In the genomic region with DNA sequence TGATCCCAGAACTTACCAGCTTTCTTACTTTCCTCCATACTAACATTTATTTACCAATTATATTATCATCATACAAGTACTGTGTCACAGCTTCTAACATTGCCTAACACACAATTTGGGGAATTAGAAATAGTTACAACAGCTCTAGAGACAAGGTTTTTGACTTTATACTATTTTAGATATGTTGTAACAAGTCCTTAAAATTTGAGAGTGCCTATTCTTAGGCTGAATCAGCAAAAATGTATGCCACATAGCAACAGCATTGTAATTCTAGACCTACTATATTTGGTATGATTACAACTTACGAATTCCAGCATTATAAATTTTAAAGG, we compare ENCODE assay signal across 28 cellular contexts.
A peak's percentile ranks its signal among the peaks of the same experiment; 100 is the strongest.
DNase-seq lines count a peak whose midpoint lies in the region; ATAC-seq, FAIRE-seq and TF ChIP-seq lines count a peak whose summit lies in the region.
"Had no signal": no experiment of that assay in that cellular context is flagged by ENCODE, and none has a peak within 500 bp of the region (broad histone marks: within the 10 kb centered on the region; RNA-seq: fewer than 3 reads in every experiment).

No MANE protein-coding gene starts in this region.

- FAIRE-seq in bronchial epithelial cell (lab: Jason Lieb, UNC) = no peak
- FAIRE-seq: colon, pancreas had no signal

- intact Hi-C loops in natural killer cell (cut with micrococcal nuclease) = no loop called here
- intact Hi-C loops in activated CD8-positive, alpha-beta T cell treated with anti-CD3 and anti-CD28 coated beads for 36 hours (cut with micrococcal nuclease) = no loop called here

- H3K27me3 Mint-ChIP-seq in natural killer cell (ENCODE audit: low read depth in 2 of 2) = no peaks in the 10 kb centered on the region
- H3K27me3 Mint-ChIP-seq in activated CD8-positive, alpha-beta T cell treated with anti-CD3 and anti-CD28 coated beads for 36 hours = no peaks in the 10 kb centered on the region
- H3K27me3 Mint-ChIP-seq: effector memory CD8-positive, alpha-beta T cell; stimulated activated memory B cell treated with anti-CD40 and anti-IgM and Interleukin-4, amounts not matched to agents 10 μg/mL and 1 μg/mL and 100 μg/mL, for 72 hours had no signal

- DNase-seq in GM04503 (ENCODE audit: low read depth) = peak; percentile 31
- peak; percentile 33 for DNase-seq in bronchial epithelial cell (ENCODE audit: low read depth)
- DNase-seq in fibroblast of villous mesenchyme (ENCODE audit: low read depth) = peak; percentile 30
- DNase-seq in natural killer cell = no peak
- no peak for DNase-seq in activated CD8-positive, alpha-beta T cell treated with anti-CD3 and anti-CD28 coated beads for 36 hours
- DNase-seq: activated CD4-positive, alpha-beta T cell treated with anti-CD3 and anti-CD28 coated beads for 48 hours; activated naive CD4-positive, alpha-beta T cell; activated T-cell treated with anti-CD3 and anti-CD28 coated beads, Interleukin-2, amount 50 U/mL, for 48 hours; BE2C; DMS153; effector memory CD8-positive, alpha-beta T cell; esophagus squamous epithelium; H9; head of caudate nucleus; NCI-H1092; NCI-H187; NCI-H2171; NCI-H524 treated with DMSO at 0.1 percent for 48 hours; pancreas; Right ventricle myocardium superior; stimulated activated CD4-positive, alpha-beta T cell treated with anti-CD3 and anti-CD28 coated beads, Interleukin-4, amount 100 ng/mL, for 4 hours; WERI-Rb-1 had no signal

- no peak overlapping the region for H3K4me3 ChIP-seq in bronchial epithelial cell (ENCODE audit: low read depth, low read length)
- H3K4me3 ChIP-seq in fibroblast of villous mesenchyme (ENCODE audit: low read depth, low read length) = no peak overlapping the region
- H3K4me3 ChIP-seq: esophagus squamous epithelium, lung, pancreas had no signal

- no peaks in the 10 kb centered on the region for H3K36me3 ChIP-seq in bronchial epithelial cell (ENCODE audit: control insufficient read depth, insufficient read depth, low read length)
- H3K36me3 ChIP-seq: BE2C, esophagus squamous epithelium, pancreas, WERI-Rb-1 had no signal

- TF ChIP-seq CTCF in bronchial epithelial cell (IDR thresholded peaks at IDR 0.05; ENCODE audit: insufficient read depth, low read length, severe bottlenecking) (no peak), fibroblast of villous mesenchyme (IDR thresholded peaks at IDR 0.05; ENCODE audit: insufficient read depth, low read depth, low read length) (no peak), natural killer cell (IDR thresholded peaks at IDR 0.05) (no peak)
- TF ChIP-seq CTCF in activated CD8-positive, alpha-beta T cell treated with anti-CD3 and anti-CD28 coated beads for 36 hours (IDR thresholded peaks at IDR 0.05) = no peak

- ATAC-seq in esophagus mucosa = no peak
- no peak for ATAC-seq in natural killer cell
- no peak for ATAC-seq in activated CD8-positive, alpha-beta T cell treated with anti-CD3 and anti-CD28 coated beads for 36 hours
- ATAC-seq in GM18870 (IDR thresholded peaks at IDR 0.05; ENCODE audit: unreplicated experiment) = no peak
- ATAC-seq: effector memory CD8-positive, alpha-beta T cell; stimulated activated memory B cell treated with anti-CD40 and anti-IgM and Interleukin-4, amounts not matched to agents 10 μg/mL and 1 μg/mL and 100 μg/mL, for 72 hours had no signal

- H3K27ac Mint-ChIP-seq in natural killer cell = no peak overlapping the region
- no peak overlapping the region for H3K27ac Mint-ChIP-seq in activated CD8-positive, alpha-beta T cell treated with anti-CD3 and anti-CD28 coated beads for 36 hours
- H3K27ac Mint-ChIP-seq: effector memory CD8-positive, alpha-beta T cell; H9; stimulated activated memory B cell treated with anti-CD40 and anti-IgM and Interleukin-4, amounts not matched to agents 10 μg/mL and 1 μg/mL and 100 μg/mL, for 72 hours had no signal

- CTCF ChIA-PET in activated CD8-positive, alpha-beta T cell treated with anti-CD3 and anti-CD28 coated beads for 36 hours (lab: Charles Lee) = interaction anchor here (0.6 kb wide), 1 partner anchor 24 kb away, joined by 4 read pairs; no protein-coding TSS in a partner anchor

- no peaks in the 10 kb centered on the region for H3K27me3 ChIP-seq in bronchial epithelial cell (ENCODE audit: control insufficient read depth, insufficient read depth, low read length)
- H3K27me3 ChIP-seq: BE2C, esophagus squamous epithelium, pancreas had no signal

- H3K9me3 Mint-ChIP-seq in natural killer cell = peaks cover 12 to 18% of the 10 kb centered on the region in 2 donors
- H3K9me3 Mint-ChIP-seq in activated CD8-positive, alpha-beta T cell treated with anti-CD3 and anti-CD28 coated beads for 36 hours = no peaks in the 10 kb centered on the region

- no peak overlapping the region for H3K4me3 Mint-ChIP-seq in natural killer cell
- H3K4me3 Mint-ChIP-seq in activated CD8-positive, alpha-beta T cell treated with anti-CD3 and anti-CD28 coated beads for 36 hours = no peak overlapping the region
- H3K4me3 Mint-ChIP-seq: brain; effector memory CD8-positive, alpha-beta T cell; H9; stimulated activated memory B cell treated with anti-CD40 and anti-IgM and Interleukin-4, amounts not matched to agents 10 μg/mL and 1 μg/mL and 100 μg/mL, for 72 hours had no signal

- no peaks in the 10 kb centered on the region for H3K36me3 Mint-ChIP-seq in natural killer cell
- no peaks in the 10 kb centered on the region for H3K36me3 Mint-ChIP-seq in activated CD8-positive, alpha-beta T cell treated with anti-CD3 and anti-CD28 coated beads for 36 hours (ENCODE audit: low read depth)
- H3K36me3 Mint-ChIP-seq: brain; stimulated activated memory B cell treated with anti-CD40 and anti-IgM and Interleukin-4, amounts not matched to agents 10 μg/mL and 1 μg/mL and 100 μg/mL, for 72 hours had no signal

- POLR2A ChIA-PET in activated CD8-positive, alpha-beta T cell treated with anti-CD3 and anti-CD28 coated beads for 36 hours (lab: Charles Lee) = no interaction called here

- no peaks in the 10 kb centered on the region for H3K4me1 Mint-ChIP-seq in natural killer cell
- H3K4me1 Mint-ChIP-seq in activated CD8-positive, alpha-beta T cell treated with anti-CD3 and anti-CD28 coated beads for 36 hours (ENCODE audit: low read depth) = no peaks in the 10 kb centered on the region
- H3K4me1 Mint-ChIP-seq: H9; stimulated activated memory B cell treated with anti-CD40 and anti-IgM and Interleukin-4, amounts not matched to agents 10 μg/mL and 1 μg/mL and 100 μg/mL, for 72 hours had no signal

Comparison
In these comparisons a context has a peak if more than half of its experiments do, and no peak if none do; other contexts are left out.
1. DNase-seq: peak in GM04503 (single experiment), bronchial epithelial cell (single experiment) and fibroblast of villous mesenchyme (single experiment); none in natural killer cell (single experiment) and activated CD8-positive, alpha-beta T cell treated with anti-CD3 and anti-CD28 coated beads for 36 hours (single experiment).